17 cellular contexts compared by ENCODE assay signal in genomic region chr15:68364660-68365035, GRCh38.
A peak's percentile ranks its signal among the peaks of the same experiment; 100 is the strongest.
DNase-seq lines count a peak whose midpoint lies in the region; ATAC-seq, FAIRE-seq and TF ChIP-seq lines count a peak whose summit lies in the region.
"Had no signal": no experiment of that assay in that cellular context is flagged by ENCODE, and none has a peak within 500 bp of the region (broad histone marks: within the 10 kb centered on the region; RNA-seq: fewer than 3 reads in every experiment).

No MANE protein-coding gene starts in this region.

- H4K91ac ChIP-seq in H1 (replicated peaks; ENCODE audit: insufficient read length, low read length): no peak overlapping the region

- POLR2A ChIA-PET in H1 (lab: Charles Lee; ENCODE audit: partially characterized antibody): no interaction called here

- no peak overlapping the region for H4K5ac ChIP-seq in H1 (ENCODE audit: insufficient read length, low read depth, low read length)

- H3K36me3 Mint-ChIP-seq in activated T-helper 1 cell treated with anti-CD3 and anti-CD28 coated beads, Interleukin-12 subunit alpha, Interleukin-12 subunit beta, Interleukin-2, Interleukin-4 antibody, amounts not matched to agents 30 ng/mL and 10 ng/mL and 1 ng/mL, durations not matched to agents 14 hours and 24 hours and 36 hours (ENCODE audit: low read depth): peaks cover 2% of the 10 kb centered on the region
- H3K36me3 Mint-ChIP-seq in neural crest cell (ENCODE audit: low read depth): no peaks in the 10 kb centered on the region
- H3K36me3 Mint-ChIP-seq in glutamatergic neuron (ENCODE audit: unreplicated experiment): no peaks in the 10 kb centered on the region
- H3K36me3 Mint-ChIP-seq: IgD-negative memory B cell; stimulated activated memory B cell treated with anti-CD40 and anti-IgM and Interleukin-4, amounts not matched to agents 10 μg/mL and 1 μg/mL and 100 μg/mL, for 72 hours had no signal

- H3K9me3 Mint-ChIP-seq in activated T-helper 1 cell treated with anti-CD3 and anti-CD28 coated beads, Interleukin-12 subunit alpha, Interleukin-12 subunit beta, Interleukin-2, Interleukin-4 antibody, amounts not matched to agents 30 ng/mL and 10 ng/mL and 1 ng/mL, durations not matched to agents 14 hours and 24 hours and 36 hours: no peaks in the 10 kb centered on the region
- H3K9me3 Mint-ChIP-seq in neural crest cell (no peaks in the 10 kb centered on the region), glutamatergic neuron (ENCODE audit: unreplicated experiment) (peaks cover 1% of the 10 kb centered on the region)
- H3K9me3 Mint-ChIP-seq: IgD-negative memory B cell; stimulated activated memory B cell treated with anti-CD40 and anti-IgM and Interleukin-4, amounts not matched to agents 10 μg/mL and 1 μg/mL and 100 μg/mL, for 72 hours had no signal

- no peak overlapping the region for H2AFZ ChIP-seq in H1 (ENCODE audit: low read length)
- H2AFZ ChIP-seq: GM23248 had no signal

- no peak overlapping the region for H2BK120ac ChIP-seq in H1 (replicated peaks; ENCODE audit: low read depth, low read length)

- CTCF ChIA-PET in H1 (lab: Charles Lee; ENCODE audit: partially characterized antibody): interaction anchor here (1.0 to 3.0 kb wide), 8 partner anchors 11 to 112 kb away, joined by 4 to 24 read pairs (median 9); no protein-coding TSS in a partner anchor

- H3K9me3 ChIP-seq in H1 (ENCODE audit: insufficient read depth in 2 of 2, low read depth in 1 of 2, low read length in 1 of 2) (no peaks in the 10 kb centered on the region), testis (no peaks in the 10 kb centered on the region)
- H3K9me3 ChIP-seq: body of pancreas had no signal

- no peaks in the 10 kb centered on the region for H3K36me3 ChIP-seq in H1 (ENCODE audit: control insufficient read depth in 2 of 4, insufficient read depth in 4 of 4, low read length in 3 of 4)
- H3K36me3 ChIP-seq in testis (ENCODE audit: low read depth, missing control alignments): no peaks in the 10 kb centered on the region

- no peak overlapping the region for H3K4me2 ChIP-seq in H1 (ENCODE audit: insufficient read depth in 1 of 2, low read depth in 2 of 2, low read length in 2 of 2)

- H3K27ac Mint-ChIP-seq in activated T-helper 1 cell treated with anti-CD3 and anti-CD28 coated beads, Interleukin-12 subunit alpha, Interleukin-12 subunit beta, Interleukin-2, Interleukin-4 antibody, amounts not matched to agents 30 ng/mL and 10 ng/mL and 1 ng/mL, durations not matched to agents 14 hours and 24 hours and 36 hours: no peak overlapping the region
- peak overlapping the region; percentile 63 for H3K27ac Mint-ChIP-seq in neural crest cell (ENCODE audit: unreplicated experiment)
- H3K27ac Mint-ChIP-seq in glutamatergic neuron (ENCODE audit: unreplicated experiment): no peak overlapping the region
- H3K27ac Mint-ChIP-seq: IgD-negative memory B cell; stimulated activated memory B cell treated with anti-CD40 and anti-IgM and Interleukin-4, amounts not matched to agents 10 μg/mL and 1 μg/mL and 100 μg/mL, for 72 hours had no signal

- H3K27ac ChIP-seq in H1 (ENCODE audit: low read depth, low read length) (no peak overlapping the region), testis (peak overlapping the region; percentile 58 to 78)
- H3K27ac ChIP-seq: foreskin keratinocyte had no signal

- no peaks in the 10 kb centered on the region for H3K79me1 ChIP-seq in H1 (ENCODE audit: low read depth, low read length)

- H3K4me3 ChIP-seq in H1 (ENCODE audit: extremely low read depth in 1 of 4, insufficient read depth in 2 of 4, low read depth in 3 of 4, low read length in 4 of 4) (no peak overlapping the region), testis (no peak overlapping the region)
- H3K4me3 ChIP-seq: body of pancreas, GM23248 had no signal

- no peak for TF ChIP-seq EP300 in H1 (IDR thresholded peaks at IDR 0.05; ENCODE audit: borderline replicate concordance in 1 of 2, low read depth in 2 of 2, low read length in 2 of 2)

- no peaks in the 10 kb centered on the region for H3K79me2 ChIP-seq in H1 (ENCODE audit: control insufficient read depth in 1 of 2, insufficient read depth in 2 of 2, low read length in 2 of 2)

- peaks cover 11% of the 10 kb centered on the region for H3K4me1 Mint-ChIP-seq in activated T-helper 1 cell treated with anti-CD3 and anti-CD28 coated beads, Interleukin-12 subunit alpha, Interleukin-12 subunit beta, Interleukin-2, Interleukin-4 antibody, amounts not matched to agents 30 ng/mL and 10 ng/mL and 1 ng/mL, durations not matched to agents 14 hours and 24 hours and 36 hours (ENCODE audit: low read depth)
- H3K4me1 Mint-ChIP-seq in neural crest cell: peaks cover 42% of the 10 kb centered on the region
- H3K4me1 Mint-ChIP-seq in glutamatergic neuron (ENCODE audit: low read depth, unreplicated experiment): peaks cover 7% of the 10 kb centered on the region
- H3K4me1 Mint-ChIP-seq: IgD-negative memory B cell; stimulated activated memory B cell treated with anti-CD40 and anti-IgM and Interleukin-4, amounts not matched to agents 10 μg/mL and 1 μg/mL and 100 μg/mL, for 72 hours had no signal

- intact Hi-C loops in activated T-helper 1 cell treated with anti-CD3 and anti-CD28 coated beads, Interleukin-12 subunit alpha, Interleukin-12 subunit beta, Interleukin-2, Interleukin-4 antibody, amounts not matched to agents 30 ng/mL and 10 ng/mL and 1 ng/mL, durations not matched to agents 14 hours and 24 hours and 36 hours (cut with micrococcal nuclease): no loop called here
- intact Hi-C loops in testis (cut with DNase I; ENCODE audit: low total_unique reads): no loop called here

- DNase-seq in activated T-helper 1 cell treated with anti-CD3 and anti-CD28 coated beads, Interleukin-12 subunit alpha, Interleukin-12 subunit beta, Interleukin-2, Interleukin-4 antibody, amounts not matched to agents 30 ng/mL and 10 ng/mL and 1 ng/mL, durations not matched to agents 14 hours and 24 hours and 36 hours (ENCODE audit: low spot score): no peak
- DNase-seq in H1 (ENCODE audit: low read depth in 1 of 2, low spot score in 2 of 2) (no peak), neural crest cell (ENCODE audit: low read depth, low spot score) (no peak), testis (no peak), glutamatergic neuron (no peak), dedifferentiated amniotic fluid mesenchymal stem cell (ENCODE audit: extremely low spot score) (no peak)
- DNase-seq: activated naive CD4-positive, alpha-beta T cell treated with anti-CD3 and anti-CD28 coated beads, Interleukin-2, amount 50 U/mL, for 16 hours; body of pancreas; foreskin keratinocyte; NCI-H1694 treated with DMSO at 0.1 percent for 48 hours; NK-92 treated with Interleukin-12 subunit alpha and Interleukin-12 subunit beta, amount 100 ng/mL, for 24 hours had no signal

- H3K4ac ChIP-seq in H1 (replicated peaks; ENCODE audit: insufficient read length, low read depth, low read length): no peak overlapping the region

- no peak overlapping the region for H2BK12ac ChIP-seq in H1 (ENCODE audit: low read depth, low read length)

- FAIRE-seq in H1 (lab: Jason Lieb, UNC): no peak
- FAIRE-seq: GM18507, urothelium cell line had no signal

- no peak for TF ChIP-seq CTCF in H1 (IDR thresholded peaks at IDR 0.05; ENCODE audit: control extremely low read depth in 1 of 3, insufficient read depth in 1 of 3, low read depth in 1 of 3, low read length in 3 of 3)
- no peak for TF ChIP-seq CTCF in neural crest cell (conservative IDR thresholded peaks at IDR 0.05)
- TF ChIP-seq CTCF in testis (IDR thresholded peaks at IDR 0.05): no peak
- no peak for TF ChIP-seq CTCF in glutamatergic neuron (IDR thresholded peaks at IDR 0.05; ENCODE audit: partially characterized antibody, unreplicated experiment)

- H2AK5ac ChIP-seq in H1 (ENCODE audit: low read depth, low read length): no peak overlapping the region

- no peak for TF ChIP-seq POLR2A in H1 (IDR thresholded peaks at IDR 0.05; ENCODE audit: control extremely low read depth in 1 of 2, low read depth in 2 of 2, low read length in 2 of 2)
- TF ChIP-seq POLR2A in testis (IDR thresholded peaks at IDR 0.05): no peak

- H3K56ac ChIP-seq in H1 (replicated peaks; ENCODE audit: insufficient read length, low read depth, low read length): no peak overlapping the region

- H3K27me3 ChIP-seq in H1 (replicated peaks in 1 of 4; ENCODE audit: control insufficient read depth in 3 of 4, extremely low read depth in 1 of 4, insufficient read depth in 3 of 4, low read length in 3 of 4) (no peaks in the 10 kb centered on the region), testis (no peaks in the 10 kb centered on the region)
- H3K27me3 ChIP-seq: body of pancreas had no signal

- H2BK5ac ChIP-seq in H1 (ENCODE audit: low read depth, low read length): no peak overlapping the region

- H2BK20ac ChIP-seq in H1 (ENCODE audit: low read length): no peak overlapping the region

- peak overlapping the region; percentile 46; the same call in 1 of the 2 replicates for H4K8ac ChIP-seq in H1 (ENCODE audit: extremely low read depth, insufficient read depth, low read length)

- TF ChIP-seq RAD21 in H1 (IDR thresholded peaks at IDR 0.05 in 1 of 2, conservative IDR thresholded peaks at IDR 0.05 in 1 of 2; ENCODE audit: low read depth in 2 of 2, low read length in 2 of 2): no peak

- peak overlapping the region; percentile 50 for H3K4me3 Mint-ChIP-seq in activated T-helper 1 cell treated with anti-CD3 and anti-CD28 coated beads, Interleukin-12 subunit alpha, Interleukin-12 subunit beta, Interleukin-2, Interleukin-4 antibody, amounts not matched to agents 30 ng/mL and 10 ng/mL and 1 ng/mL, durations not matched to agents 14 hours and 24 hours and 36 hours
- H3K4me3 Mint-ChIP-seq in neural crest cell (no peak overlapping the region), glutamatergic neuron (ENCODE audit: unreplicated experiment) (no peak overlapping the region)
- H3K4me3 Mint-ChIP-seq: IgD-negative memory B cell; stimulated activated memory B cell treated with anti-CD40 and anti-IgM and Interleukin-4, amounts not matched to agents 10 μg/mL and 1 μg/mL and 100 μg/mL, for 72 hours had no signal

- H3K4me1 ChIP-seq in H1 (replicated peaks in 1 of 4; ENCODE audit: control insufficient read depth in 3 of 4, insufficient read depth in 4 of 4, low read length in 3 of 4) (no peaks in the 10 kb centered on the region; a peak in 1 of 7 replicates), testis (peaks cover 27% of the 10 kb centered on the region)
- H3K4me1 ChIP-seq: body of pancreas, foreskin keratinocyte had no signal

- no peak overlapping the region for H3K14ac ChIP-seq in H1 (ENCODE audit: insufficient read length)

- H3K18ac ChIP-seq in H1 (ENCODE audit: extremely low read depth, low read length): no peak overlapping the region

- ATAC-seq in HG03139 (IDR thresholded peaks at IDR 0.05; ENCODE audit: unreplicated experiment): no peak
- ATAC-seq: body of pancreas; foreskin keratinocyte; stimulated activated memory B cell treated with anti-CD40 and anti-IgM and Interleukin-4, amounts not matched to agents 10 μg/mL and 1 μg/mL and 100 μg/mL, for 72 hours had no signal

- H3K27me3 Mint-ChIP-seq in activated T-helper 1 cell treated with anti-CD3 and anti-CD28 coated beads, Interleukin-12 subunit alpha, Interleukin-12 subunit beta, Interleukin-2, Interleukin-4 antibody, amounts not matched to agents 30 ng/mL and 10 ng/mL and 1 ng/mL, durations not matched to agents 14 hours and 24 hours and 36 hours (ENCODE audit: insufficient read depth): peaks cover 13% of the 10 kb centered on the region
- H3K27me3 Mint-ChIP-seq in neural crest cell (ENCODE audit: low read depth) (no peaks in the 10 kb centered on the region), glutamatergic neuron (ENCODE audit: unreplicated experiment) (peaks cover 4% of the 10 kb centered on the region)

- 86% methylated on average over 9 of the region's 11 CpGs; no CpG with 5 or more reads in 1 of the 2 experiments for WGBS in H1 (ENCODE audit: extremely low coverage in 1 of 2, insufficient coverage in 1 of 2, insufficient read length in 1 of 2, insufficient replicate concordance in 2 of 2, low coverage in 1 of 2, low lambda C conversion rate in 2 of 2, missing lambda C conversion rate in 1 of 2), 2 experiments
- 43 to 66% methylated on average over 6 to 11 of the region's 11 CpGs for WGBS in testis, 2 donors

- H3K9ac ChIP-seq in H1 (replicated peaks in 1 of 4; ENCODE audit: extremely low read depth in 1 of 4, low read depth in 3 of 4, low read length in 3 of 4): no peak overlapping the region
- H3K9ac ChIP-seq: GM23248 had no signal

- H2BK15ac ChIP-seq in H1 (ENCODE audit: low read length): no peak overlapping the region

- peaks cover 9% of the 10 kb centered on the region; the same call in 1 of the 2 replicates for H3K23me2 ChIP-seq in H1 (ENCODE audit: low read depth, low read length)

- no peaks in the 10 kb centered on the region for H4K20me1 ChIP-seq in H1 (replicated peaks in 1 of 2; ENCODE audit: control insufficient read depth in 1 of 2, insufficient read depth in 2 of 2, low read length in 2 of 2)

- H3K23ac ChIP-seq in H1 (ENCODE audit: insufficient read length): no peak overlapping the region
